ENCODE assay signal across 16 cellular contexts in the genomic region with DNA sequence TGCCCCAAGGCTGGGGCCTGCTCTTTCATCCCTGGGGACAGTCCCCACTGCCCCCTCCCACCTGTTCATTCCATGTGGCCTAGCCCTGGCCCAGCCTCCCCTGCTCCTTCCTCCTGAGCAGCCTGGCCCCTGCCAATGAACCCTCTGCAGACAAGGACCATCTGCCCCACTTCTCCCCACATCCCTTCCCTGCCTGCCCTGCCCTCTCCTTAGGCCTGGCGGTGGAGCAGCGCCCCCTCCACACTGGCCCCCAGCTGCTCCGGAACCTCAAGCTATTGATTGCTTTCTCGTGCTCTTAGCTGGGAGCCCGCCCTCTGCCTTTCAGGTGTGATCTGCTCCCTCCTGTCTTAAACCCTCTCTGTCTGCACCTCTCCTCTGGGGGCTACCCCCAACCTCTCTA.
"Had no signal": no experiment of that assay in that cellular context is flagged by ENCODE, and none has a peak within 500 bp of the region (broad histone marks: within the 10 kb centered on the region; RNA-seq: fewer than 3 reads in every experiment).

No MANE protein-coding gene starts in this region.

- H3K27ac ChIP-seq: brain microvascular endothelial cell, esophagus muscularis mucosa, psoas muscle had no signal

- H3K27ac Mint-ChIP-seq: activated naive CD4-positive, alpha-beta T cell treated with anti-CD3 and anti-CD28 coated beads, Interleukin-2, amount 50 U/mL, for 24 hours; T-helper 1 cell treated with Interleukin-12 subunit alpha and Interleukin-12 subunit beta and Interleukin-4 antibody, amounts not matched to agents 30 μg/mL and 1 μg/mL, for 36 hours had no signal

- H3K4me3 Mint-ChIP-seq: activated naive CD4-positive, alpha-beta T cell treated with anti-CD3 and anti-CD28 coated beads, Interleukin-2, amount 50 U/mL, for 24 hours; T-helper 1 cell treated with Interleukin-12 subunit alpha and Interleukin-12 subunit beta and Interleukin-4 antibody, amounts not matched to agents 30 μg/mL and 1 μg/mL, for 36 hours; WTC11 had no signal

- H3K9me3 ChIP-seq: esophagus muscularis mucosa, psoas muscle had no signal

- H3K4me1 Mint-ChIP-seq: activated naive CD4-positive, alpha-beta T cell treated with anti-CD3 and anti-CD28 coated beads, Interleukin-2, amount 50 U/mL, for 24 hours; WTC11 had no signal

- H3K9me3 Mint-ChIP-seq: activated naive CD4-positive, alpha-beta T cell treated with anti-CD3 and anti-CD28 coated beads, Interleukin-2, amount 50 U/mL, for 24 hours; naive B cell; T-helper 1 cell treated with Interleukin-12 subunit alpha and Interleukin-12 subunit beta and Interleukin-4 antibody, amounts not matched to agents 30 μg/mL and 1 μg/mL, for 36 hours; WTC11 had no signal

- H3K36me3 Mint-ChIP-seq: activated naive CD4-positive, alpha-beta T cell treated with anti-CD3 and anti-CD28 coated beads, Interleukin-2, amount 50 U/mL, for 24 hours had no signal

- H3K27me3 Mint-ChIP-seq: activated naive CD4-positive, alpha-beta T cell treated with anti-CD3 and anti-CD28 coated beads, Interleukin-2, amount 50 U/mL, for 24 hours; naive B cell had no signal

- DNase-seq: activated CD4-positive, alpha-beta T cell treated with anti-CD3 and anti-CD28 coated beads for 48 hours; activated effector memory CD4-positive, alpha-beta T cell treated with Interleukin-2 at 50 U/mL for 16 hours; activated T-cell treated with anti-CD3 and anti-CD28 coated beads for 4 hours; amniotic stem cell; brain microvascular endothelial cell; cerebellar nuclear complex; left colon; naive B cell; psoas muscle; stimulated activated CD4-positive, alpha-beta T cell treated with anti-CD3 and anti-CD28 coated beads, Interleukin-12 subunit alpha, Interleukin-12 subunit beta, amount 100 ng/mL, for 4 hours; stimulated activated naive CD8-positive, alpha-beta T cell treated with anti-CD3 and anti-CD28 coated beads, Interleukin-15, Interleukin-2, amounts not matched to agents 100 U/mL and 50 U/mL, for 24 hours had no signal

- H3K4me3 ChIP-seq: esophagus muscularis mucosa, lung, psoas muscle had no signal
